19 cellular contexts compared by ENCODE assay signal in the genomic region with DNA sequence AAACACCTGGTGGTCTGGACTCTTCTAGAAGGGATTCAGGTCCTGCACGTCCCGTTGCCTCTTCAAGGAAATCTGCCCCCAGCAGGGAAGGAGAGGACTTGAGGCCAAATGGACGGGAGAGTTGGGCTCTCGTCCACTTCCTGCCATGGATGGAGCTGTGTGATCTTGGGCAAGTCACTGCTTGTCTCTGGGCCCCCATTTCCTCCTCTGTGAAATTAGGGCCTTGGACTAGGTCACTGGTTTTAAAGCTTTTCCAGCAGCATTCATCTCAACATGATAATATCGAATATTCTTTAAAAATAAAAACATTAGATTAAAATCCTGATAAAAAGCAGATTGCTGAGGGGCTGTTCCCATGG. TPM values are rescaled to one million over a fixed set of nuclear protein-coding genes. Genes with fewer than 3 reads are reported as not detected.
"Had no signal": no experiment of that assay in that cellular context is flagged by ENCODE, and none has a peak within 500 bp of the region (broad histone marks: within the 10 kb centered on the region; RNA-seq: fewer than 3 reads in every experiment).

No MANE protein-coding gene starts in this region.

- DNase-seq: KBM-7, MG63, NCI-H1092, NCI-H1105 treated with DMSO at 0.1 percent for 48 hours, NCI-H1436, NCI-H187, NCI-H2029, NCI-H2081 treated with DMSO at 0.1 percent for 48 hours, NCI-H2171, NCI-H226, NCI-H446, NCI-H510A, NCI-H524 treated with DMSO at 0.1 percent for 48 hours, NCI-H774, SK-N-SH, SW 1271 had no signal

- H3K27ac ChIP-seq: RWPE1 had no signal

- H3K9ac ChIP-seq: SK-N-SH had no signal

- H3K36me3 Mint-ChIP-seq: IgD-negative memory B cell had no signal

- H3K4me3 ChIP-seq: MG63 had no signal

- H3K9me3 Mint-ChIP-seq: IgD-negative memory B cell had no signal

- H3K9me3 ChIP-seq: MG63, SK-N-SH had no signal

- H3K36me3 ChIP-seq: MG63 had no signal

- H3K9me2 ChIP-seq: SK-N-SH had no signal

- H3K4me3 Mint-ChIP-seq: IgD-negative memory B cell had no signal

- H3K27me3 ChIP-seq: MG63 had no signal

- H3K4me2 ChIP-seq: SK-N-SH had no signal

- ATAC-seq: Panc1 had no signal

- H3K27ac Mint-ChIP-seq: IgD-negative memory B cell had no signal

RNA-seq across cellular contexts. Expression of a gene that starts 26.9 kb away (rescaled TPM):
- polyA plus RNA-seq: SK-N-SH had no signal
